16 cellular contexts compared by ENCODE assay signal in the genomic region with DNA sequence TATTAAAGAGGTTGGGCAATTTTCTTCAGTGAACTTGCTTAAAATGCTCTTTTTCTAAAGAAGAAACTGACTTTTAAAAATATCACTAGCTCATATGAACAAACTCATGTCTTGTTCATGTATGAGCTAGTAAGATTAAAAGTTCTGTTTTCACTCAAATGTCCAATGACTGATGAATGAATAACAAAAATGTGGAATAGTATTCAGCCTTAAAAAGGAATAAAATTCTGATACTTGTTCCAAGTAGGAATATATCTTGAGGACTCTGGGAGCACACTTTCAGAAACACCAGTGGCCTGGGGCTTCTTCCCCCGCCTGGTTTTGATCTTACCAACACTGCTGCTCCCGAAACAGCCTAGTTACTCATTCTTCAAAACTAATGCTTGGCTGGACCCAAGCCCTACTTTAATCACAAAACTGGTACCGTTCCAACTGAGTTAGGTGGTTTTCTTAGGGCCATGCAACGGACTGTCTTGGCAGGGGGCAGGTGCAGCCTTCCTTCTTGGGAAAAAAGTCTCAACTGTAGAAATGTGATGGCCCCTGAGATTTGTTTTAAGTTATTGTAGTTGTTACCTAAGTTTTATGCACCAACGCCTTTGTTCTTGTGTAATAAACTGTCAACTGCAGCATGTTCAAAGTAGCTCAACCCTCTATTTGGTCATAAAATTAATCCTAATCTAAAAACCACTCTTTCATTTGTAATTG.
DNase-seq lines count a peak whose midpoint lies in the region; ATAC-seq and TF ChIP-seq lines count a peak whose summit lies in the region.
"Had no signal": no experiment of that assay in that cellular context is flagged by ENCODE, and none has a peak within 500 bp of the region (broad histone marks: within the 10 kb centered on the region; RNA-seq: fewer than 3 reads in every experiment).

No MANE protein-coding gene starts in this region.

- no peaks in the 10 kb centered on the region for H3K4me1 Mint-ChIP-seq in CD4-positive, alpha-beta memory T cell
- H3K4me1 Mint-ChIP-seq in GM23338: peaks cover 6% of the 10 kb centered on the region

- no peak overlapping the region for H3K4me3 ChIP-seq in left ventricle myocardium inferior
- no peak overlapping the region for H3K4me3 ChIP-seq in right atrium auricular region
- no peak overlapping the region for H3K4me3 ChIP-seq in osteoblast (ENCODE audit: insufficient read depth, low read length)
- no peak overlapping the region for H3K4me3 ChIP-seq in CD4-positive, alpha-beta memory T cell (ENCODE audit: low read length in 2 of 2)
- H3K4me3 ChIP-seq in GM23338: no peak overlapping the region
- H3K4me3 ChIP-seq: left lung, pancreas had no signal

- ATAC-seq in esophagus mucosa: peak; percentile 46
- no peak for ATAC-seq in GM23338
- ATAC-seq: pancreas had no signal

- H3K27me3 ChIP-seq in left ventricle myocardium inferior (ENCODE audit: low read depth) (no peaks in the 10 kb centered on the region), right atrium auricular region (no peaks in the 10 kb centered on the region), osteoblast (ENCODE audit: insufficient read depth, low read length) (peaks cover 2% of the 10 kb centered on the region), GM23338 (ENCODE audit: insufficient read depth) (no peaks in the 10 kb centered on the region)
- no peaks in the 10 kb centered on the region for H3K27me3 ChIP-seq in CD4-positive, alpha-beta memory T cell (ENCODE audit: insufficient read depth, low read length)
- H3K27me3 ChIP-seq: left lung, pancreas had no signal

- TF ChIP-seq CTCF in left ventricle myocardium inferior (IDR thresholded peaks at IDR 0.05; ENCODE audit: borderline replicate concordance): no peak
- TF ChIP-seq CTCF in right atrium auricular region (IDR thresholded peaks at IDR 0.05): no peak
- TF ChIP-seq CTCF in osteoblast (IDR thresholded peaks at IDR 0.05; ENCODE audit: extremely low read depth, low read depth, low read length): no peak
- no peak for TF ChIP-seq CTCF in GM23338 (conservative IDR thresholded peaks at IDR 0.05; ENCODE audit: low read depth in 2 of 2)
- TF ChIP-seq CTCF in GM10266 (IDR thresholded peaks at IDR 0.05; ENCODE audit: control insufficient read depth, insufficient read depth, low read depth, missing control alignments): no peak

- H3K9me3 ChIP-seq in left ventricle myocardium inferior (replicated peaks) (no peaks in the 10 kb centered on the region), right atrium auricular region (no peaks in the 10 kb centered on the region), osteoblast (ENCODE audit: low read depth, low read length) (no peaks in the 10 kb centered on the region)
- H3K9me3 ChIP-seq in CD4-positive, alpha-beta memory T cell (ENCODE audit: control insufficient read depth in 1 of 2, low read length in 2 of 2): no peaks in the 10 kb centered on the region
- H3K9me3 ChIP-seq: left lung, pancreas had no signal

- H4K20me1 ChIP-seq in osteoblast (ENCODE audit: insufficient read depth, low read length) (no peaks in the 10 kb centered on the region), GM23338 (replicated peaks; ENCODE audit: insufficient read depth) (no peaks in the 10 kb centered on the region)

- H2AFZ ChIP-seq in osteoblast (ENCODE audit: low read length) (no peak overlapping the region), GM23338 (no peak overlapping the region)

- H3K79me2 ChIP-seq in osteoblast (ENCODE audit: insufficient read depth, low read length) (no peaks in the 10 kb centered on the region), GM23338 (replicated peaks; ENCODE audit: insufficient read depth) (no peaks in the 10 kb centered on the region)

- H3K4me3 Mint-ChIP-seq in CD4-positive, alpha-beta memory T cell: no peak overlapping the region
- H3K4me3 Mint-ChIP-seq in GM23338: no peak overlapping the region
- H3K4me3 Mint-ChIP-seq: activated CD4-positive, alpha-beta memory T cell treated with anti-CD3 and anti-CD28 coated beads for 36 hours had no signal

- no peaks in the 10 kb centered on the region for H3K36me3 Mint-ChIP-seq in CD4-positive, alpha-beta memory T cell
- H3K36me3 Mint-ChIP-seq in GM23338 (ENCODE audit: low read depth): no peaks in the 10 kb centered on the region
- H3K36me3 Mint-ChIP-seq: activated CD4-positive, alpha-beta memory T cell treated with anti-CD3 and anti-CD28 coated beads for 36 hours had no signal

- H3K27ac ChIP-seq in left ventricle myocardium inferior (replicated peaks): peak overlapping the region; percentile 63
- peak overlapping the region in 1 of 2 donors; percentile 68 for H3K27ac ChIP-seq in right atrium auricular region
- H3K27ac ChIP-seq in osteoblast (ENCODE audit: low read depth, low read length): peak overlapping the region; percentile 47
- no peak overlapping the region for H3K27ac ChIP-seq in CD4-positive, alpha-beta memory T cell (ENCODE audit: low read depth, low read length)
- no peak overlapping the region for H3K27ac ChIP-seq in GM23338 (ENCODE audit: low read depth)
- H3K27ac ChIP-seq: pancreas had no signal

- H3K9me2 ChIP-seq in GM23338 (ENCODE audit: insufficient read depth): 0 out of 2 replicates have a peak, but pooled peaks cover 4% of the 10 kb centered on the region

- no peaks in the 10 kb centered on the region for H3F3A ChIP-seq in GM23338 (replicated peaks; ENCODE audit: low read depth)

- peaks cover 21 to 24% of the 10 kb centered on the region in 2 donors for H3K27me3 Mint-ChIP-seq in CD4-positive, alpha-beta memory T cell
- peaks cover 2% of the 10 kb centered on the region for H3K27me3 Mint-ChIP-seq in GM23338 (ENCODE audit: insufficient read depth, low read depth, poor library complexity)

- H3K36me3 ChIP-seq in left ventricle myocardium inferior (no peaks in the 10 kb centered on the region), right atrium auricular region (no peaks in the 10 kb centered on the region), osteoblast (ENCODE audit: insufficient read depth, low read length) (no peaks in the 10 kb centered on the region), GM23338 (ENCODE audit: insufficient read depth) (no peaks in the 10 kb centered on the region)
- no peaks in the 10 kb centered on the region for H3K36me3 ChIP-seq in CD4-positive, alpha-beta memory T cell (ENCODE audit: insufficient read depth, low read length)
- H3K36me3 ChIP-seq: left lung, pancreas had no signal

- peaks cover 0 to 6% (median 1%) of the 10 kb centered on the region in 8 donors for H3K9me3 Mint-ChIP-seq in CD4-positive, alpha-beta memory T cell
- H3K9me3 Mint-ChIP-seq in GM23338: no peaks in the 10 kb centered on the region; the same call in 1 of the 3 replicates
- H3K9me3 Mint-ChIP-seq: activated CD4-positive, alpha-beta memory T cell treated with anti-CD3 and anti-CD28 coated beads for 36 hours had no signal

- POLR2A ChIA-PET in CD4-positive, alpha-beta memory T cell (lab: Charles Lee; ENCODE audit: partially characterized antibody): no interaction called here

- intact Hi-C loops in left ventricle myocardium inferior (cut with micrococcal nuclease): no loop called here
- intact Hi-C loops in CD4-positive, alpha-beta memory T cell (cut with micrococcal nuclease): no loop called here

- no peak overlapping the region for H3K27ac Mint-ChIP-seq in CD4-positive, alpha-beta memory T cell
- no peak overlapping the region for H3K27ac Mint-ChIP-seq in GM23338
- H3K27ac Mint-ChIP-seq: activated CD4-positive, alpha-beta memory T cell treated with anti-CD3 and anti-CD28 coated beads for 36 hours had no signal

- no peak for DNase-seq in left ventricle myocardium inferior
- no peak for DNase-seq in right atrium auricular region (ENCODE audit: low spot score)
- no peak for DNase-seq in osteoblast (ENCODE audit: insufficient read length, low spot score, missing footprints)
- no peak for DNase-seq in CD4-positive, alpha-beta memory T cell
- DNase-seq in GM23338 (ENCODE audit: low spot score): no peak
- no peak for DNase-seq in CD1c-positive myeloid dendritic cell (ENCODE audit: extremely low spot score)
- DNase-seq in GM10266 (ENCODE audit: extremely low spot score): no peak
- DNase-seq: activated CD4-positive, alpha-beta memory T cell treated with anti-CD3 and anti-CD28 coated beads for 36 hours; DMS 273 treated with DMSO at 0.1 percent for 48 hours; H7; left lung; NCI-H2029 treated with DMSO at 0.1 percent for 48 hours; pancreas; stimulated activated CD4-positive, alpha-beta T cell treated with anti-CD3 and anti-CD28 coated beads, Interleukin-4, amount 100 ng/mL, for 4 hours; T-helper 2 cell had no signal

- CTCF ChIA-PET in CD4-positive, alpha-beta memory T cell (lab: Charles Lee; ENCODE audit: partially characterized antibody): no interaction called here

- H3K4me2 ChIP-seq in osteoblast (ENCODE audit: insufficient read depth, low read length) (peak overlapping the region; percentile 73), GM23338 (no peak overlapping the region)

- H3K4me1 ChIP-seq in left ventricle myocardium inferior (peaks cover 29% of the 10 kb centered on the region), right atrium auricular region (peaks cover 0 to 21% of the 10 kb centered on the region in 2 donors), osteoblast (ENCODE audit: insufficient read depth, low read length) (peaks cover 20% of the 10 kb centered on the region), GM23338 (ENCODE audit: insufficient read depth) (no peaks in the 10 kb centered on the region)
- no peaks in the 10 kb centered on the region for H3K4me1 ChIP-seq in CD4-positive, alpha-beta memory T cell (ENCODE audit: insufficient read depth, low read length)

TF ChIP-seq in GM23338, 12 proteins besides CTCF, POLR2A, EP300 and RAD21 (continues in another document):
- no peak for TF ChIP-seq EZH2 (IDR thresholded peaks at IDR 0.05; ENCODE audit: low read depth, unreplicated experiment)

Comparison
In these comparisons a context has a peak if more than half of its experiments do, and no peak if none do; other contexts are left out.
1. H3K27ac ChIP-seq: peak in left ventricle myocardium inferior (single experiment) and osteoblast (single experiment); none in CD4-positive, alpha-beta memory T cell (single experiment) and GM23338 (single experiment).